Comparison of ENCODE assay signal across 8 cellular contexts in genomic region chr16:22813223-22813945, GRCh38.
A peak's percentile ranks its signal among the peaks of the same experiment; 100 is the strongest.
DNase-seq lines count a peak whose midpoint lies in the region; ATAC-seq and TF ChIP-seq lines count a peak whose summit lies in the region.

No MANE protein-coding gene starts in this region.

- CTCF ChIA-PET in AG04449 (lab: Yijun Ruan, JAX): interaction anchor here (0.6 to 1.5 kb wide), 5 partner anchors 23 to 131 kb away, joined by 3 to 4 read pairs (median 3); no protein-coding TSS in a partner anchor
- CTCF ChIA-PET in HEK293T (lab: Yijun Ruan, JAX): interaction anchor here (0.6 to 1.0 kb wide), 4 partner anchors 10 to 130 kb away, joined by 3 to 5 read pairs (median 4); no protein-coding TSS in a partner anchor

- TF ChIP-seq CTCF in AG04449 (IDR thresholded peaks at IDR 0.05; ENCODE audit: insufficient read depth, low read length, missing control alignments): peak; percentile 87

- no peak for DNase-seq in AG04449 (ENCODE audit: low read depth, low spot score)
- DNase-seq in HEK293T (ENCODE audit: extremely low spot score): peak; percentile 71
- DNase-seq in activated naive CD4-positive, alpha-beta T cell treated with anti-CD3 and anti-CD28 coated beads, Interleukin-2, amount 50 U/mL, for 16 hours: peak; percentile 22
- peak; percentile 21 for DNase-seq in hepatic stellate cell (ENCODE audit: low spot score)
- no peak for DNase-seq in skeletal muscle cell (ENCODE audit: low read depth)
- no peak for DNase-seq in NCI-H1694 treated with DMSO at 0.1 percent for 48 hours (lab: John Stamatoyannopoulos, UW)

- POLR2A ChIA-PET in AG04449 (lab: Yijun Ruan, JAX): no interaction called here
- POLR2A ChIA-PET in HEK293T (lab: Yijun Ruan, JAX): no interaction called here

- ATAC-seq in GM18517 (IDR thresholded peaks at IDR 0.05; ENCODE audit: unreplicated experiment) (no peak), GM21526 (IDR thresholded peaks at IDR 0.05; ENCODE audit: low FRiP score, unreplicated experiment) (no peak)

- H3K4me3 ChIP-seq in AG04449 (ENCODE audit: low read depth, low read length) (peak overlapping the region; percentile 12; the same call in 1 of the 2 replicates), skeletal muscle cell (ENCODE audit: low read depth, low read length) (peak overlapping the region; percentile 34)

TF ChIP-seq in HEK293T, 16 proteins besides CTCF, POLR2A, EP300 and RAD21:
- no peak for TF ChIP-seq HDGF (IDR thresholded peaks at IDR 0.05; ENCODE audit: borderline replicate concordance)
- TF ChIP-seq TARDBP (IDR thresholded peaks at IDR 0.05): no peak
- TF ChIP-seq ELF4 (IDR thresholded peaks at IDR 0.05): no peak
- no peak for TF ChIP-seq NFRKB (IDR thresholded peaks at IDR 0.05)
- TF ChIP-seq CTBP1 (IDR thresholded peaks at IDR 0.05; ENCODE audit: borderline replicate concordance): no peak
- TF ChIP-seq ZNF384 (IDR thresholded peaks at IDR 0.05): no peak
- TF ChIP-seq FOXA1 (IDR thresholded peaks at IDR 0.05): no peak
- TF ChIP-seq, protein P1, sequence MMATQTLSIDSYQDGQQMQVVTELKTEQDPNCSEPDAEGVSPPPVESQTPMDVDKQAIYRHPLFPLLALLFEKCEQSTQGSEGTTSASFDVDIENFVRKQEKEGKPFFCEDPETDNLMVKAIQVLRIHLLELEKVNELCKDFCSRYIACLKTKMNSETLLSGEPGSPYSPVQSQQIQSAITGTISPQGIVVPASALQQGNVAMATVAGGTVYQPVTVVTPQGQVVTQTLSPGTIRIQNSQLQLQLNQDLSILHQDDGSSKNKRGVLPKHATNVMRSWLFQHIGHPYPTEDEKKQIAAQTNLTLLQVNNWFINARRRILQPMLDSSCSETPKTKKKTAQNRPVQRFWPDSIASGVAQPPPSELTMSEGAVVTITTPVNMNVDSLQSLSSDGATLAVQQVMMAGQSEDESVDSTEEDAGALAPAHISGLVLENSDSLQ (IDR thresholded peaks at IDR 0.05): no peak

Comparison
In these comparisons a context has a peak if more than half of its experiments do, and no peak if none do; other contexts are left out.
1. DNase-seq: peak in HEK293T (single experiment), activated naive CD4-positive, alpha-beta T cell treated with anti-CD3 and anti-CD28 coated beads, Interleukin-2, amount 50 U/mL, for 16 hours (single experiment) and hepatic stellate cell (single experiment); none in AG04449 (single experiment), skeletal muscle cell (single experiment) and NCI-H1694 treated with DMSO at 0.1 percent for 48 hours (single experiment).